Comparison of ENCODE assay signal across 9 cellular contexts in the genomic region with DNA sequence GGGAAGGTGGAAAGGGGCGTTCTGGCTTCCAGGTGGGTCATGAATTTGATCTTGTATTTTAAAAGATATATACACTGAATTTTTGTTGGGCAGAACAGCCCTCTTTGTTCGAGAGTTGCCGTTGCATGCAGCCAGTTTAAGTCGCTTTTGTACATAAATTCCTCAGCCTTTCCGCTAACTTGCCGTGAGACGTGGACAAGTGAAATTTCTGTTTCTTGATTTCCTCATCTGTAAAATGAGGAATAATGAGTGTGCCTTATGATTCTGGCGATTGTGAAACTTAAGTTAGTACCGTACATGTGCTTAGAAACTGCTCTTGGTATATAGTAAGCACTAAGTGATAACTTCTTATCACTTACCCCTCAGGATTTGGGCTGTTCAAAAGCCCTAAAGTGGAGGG. TPM values are rescaled to one million over a fixed set of nuclear protein-coding genes. Genes with fewer than 3 reads are reported as not detected.
DNase-seq lines count a peak whose midpoint lies in the region; ATAC-seq and TF ChIP-seq lines count a peak whose summit lies in the region.
"Had no signal": no experiment of that assay in that cellular context is flagged by ENCODE, and none has a peak within 500 bp of the region (broad histone marks: within the 10 kb centered on the region; RNA-seq: fewer than 3 reads in every experiment).

No MANE protein-coding gene starts in this region.

- H3K9me2 ChIP-seq in neural cell (ENCODE audit: insufficient read depth, low read length) = no peaks in the 10 kb centered on the region

- no peaks in the 10 kb centered on the region for H3K27me3 ChIP-seq in endocrine pancreas (ENCODE audit: control insufficient read depth, insufficient read depth, low read length)
- H3K27me3 ChIP-seq in neural cell (ENCODE audit: insufficient read depth, low read depth, low read length) = no peaks in the 10 kb centered on the region

- TF ChIP-seq CTCF in RWPE1 (conservative IDR thresholded peaks at IDR 0.05; ENCODE audit: low read depth) (no peak), neural cell (IDR thresholded peaks at IDR 0.05; ENCODE audit: poor library complexity, severe bottlenecking) (no peak)

- peak; percentile 23 for DNase-seq in DMS 273 (lab: John Stamatoyannopoulos, UW; ENCODE audit: unreplicated experiment)
- DNase-seq in DMS 273 treated with DMSO at 0.1 percent for 48 hours (lab: John Stamatoyannopoulos, UW) = no peak
- peak; percentile 17 for DNase-seq in RWPE1 (ENCODE audit: low spot score)
- no peak for DNase-seq in NCI-H2196 treated with DMSO at 0.1 percent for 48 hours (lab: John Stamatoyannopoulos, UW; ENCODE audit: unreplicated experiment)
- DNase-seq in kidney glomerular epithelial cell (lab: John Stamatoyannopoulos, UW) = no peak

- H3K36me3 ChIP-seq in endocrine pancreas (ENCODE audit: control insufficient read depth, insufficient read depth, low read length) (no peaks in the 10 kb centered on the region), neural cell (ENCODE audit: insufficient read depth, low read length) (no peaks in the 10 kb centered on the region)

- CTCF ChIA-PET in RWPE1 (lab: Yijun Ruan, JAX) = no interaction called here

- no peak for TF ChIP-seq RAD21 in neural cell (conservative IDR thresholded peaks at IDR 0.05)

- peak overlapping the region; percentile 22 for H2AFZ ChIP-seq in neural cell (ENCODE audit: low read depth, low read length)

- POLR2A ChIA-PET in RWPE1 (lab: Yijun Ruan, JAX; ENCODE audit: low non-redundant PET) = interaction anchor here (0.7 to 1.0 kb wide), 2 partner anchors 15 to 45 kb away, joined by 3 read pairs; no protein-coding TSS in a partner anchor

- H3F3A ChIP-seq in neural cell (ENCODE audit: insufficient read depth, low read length, poor library complexity, severe bottlenecking) = peaks cover 4% of the 10 kb centered on the region

- peaks cover 75% of the 10 kb centered on the region for H3K79me2 ChIP-seq in neural cell (replicated peaks; ENCODE audit: insufficient read depth, low read length)

- H3K4me1 ChIP-seq in endocrine pancreas (ENCODE audit: control insufficient read depth, insufficient read depth, low read length) = no peaks in the 10 kb centered on the region

- no peaks in the 10 kb centered on the region for H3K9me3 ChIP-seq in endocrine pancreas (ENCODE audit: control insufficient read depth, low read length)
- H3K9me3 ChIP-seq in neural cell (ENCODE audit: low read length) = no peaks in the 10 kb centered on the region

- peak overlapping the region; percentile 55 for H3K4me3 ChIP-seq in endocrine pancreas (ENCODE audit: control insufficient read depth, insufficient read depth, low read length)
- H3K4me3 ChIP-seq in neural cell (ENCODE audit: low read length) = peak overlapping the region; percentile 94

- TF ChIP-seq EP300 in neural cell (conservative IDR thresholded peaks at IDR 0.05; ENCODE audit: poor library complexity, severe bottlenecking) = no peak

- no peak for ATAC-seq in HG03469 (IDR thresholded peaks at IDR 0.05; ENCODE audit: unreplicated experiment)

- peak overlapping the region; percentile 72 for H3K27ac ChIP-seq in RWPE1
- H3K27ac ChIP-seq in neural cell (ENCODE audit: low read length) = peak overlapping the region; percentile 84
- H3K27ac ChIP-seq: 22Rv1 had no signal

- peak overlapping the region; percentile 67 for H3K4me2 ChIP-seq in neural cell (ENCODE audit: low read length)

- H3K9ac ChIP-seq in endocrine pancreas (ENCODE audit: control insufficient read depth, insufficient read depth, low read length) = peak overlapping the region; percentile 79
- H3K9ac ChIP-seq in neural cell (ENCODE audit: low read length) = peak overlapping the region; percentile 96

- H4K20me1 ChIP-seq in neural cell (ENCODE audit: insufficient read depth) = no peaks in the 10 kb centered on the region

TF ChIP-seq in neural cell, 6 proteins besides CTCF, POLR2A, EP300 and RAD21:
- TF ChIP-seq MXI1 (conservative IDR thresholded peaks at IDR 0.05; ENCODE audit: poor library complexity, severe bottlenecking) = no peak
- TF ChIP-seq TAF1 (IDR thresholded peaks at IDR 0.05; ENCODE audit: low read depth) = no peak
- no peak for TF ChIP-seq POLR2AphosphoS5 (IDR thresholded peaks at IDR 0.05)
- no peak for TF ChIP-seq SMC3 (conservative IDR thresholded peaks at IDR 0.05; ENCODE audit: poor library complexity)
- TF ChIP-seq, protein P1, sequence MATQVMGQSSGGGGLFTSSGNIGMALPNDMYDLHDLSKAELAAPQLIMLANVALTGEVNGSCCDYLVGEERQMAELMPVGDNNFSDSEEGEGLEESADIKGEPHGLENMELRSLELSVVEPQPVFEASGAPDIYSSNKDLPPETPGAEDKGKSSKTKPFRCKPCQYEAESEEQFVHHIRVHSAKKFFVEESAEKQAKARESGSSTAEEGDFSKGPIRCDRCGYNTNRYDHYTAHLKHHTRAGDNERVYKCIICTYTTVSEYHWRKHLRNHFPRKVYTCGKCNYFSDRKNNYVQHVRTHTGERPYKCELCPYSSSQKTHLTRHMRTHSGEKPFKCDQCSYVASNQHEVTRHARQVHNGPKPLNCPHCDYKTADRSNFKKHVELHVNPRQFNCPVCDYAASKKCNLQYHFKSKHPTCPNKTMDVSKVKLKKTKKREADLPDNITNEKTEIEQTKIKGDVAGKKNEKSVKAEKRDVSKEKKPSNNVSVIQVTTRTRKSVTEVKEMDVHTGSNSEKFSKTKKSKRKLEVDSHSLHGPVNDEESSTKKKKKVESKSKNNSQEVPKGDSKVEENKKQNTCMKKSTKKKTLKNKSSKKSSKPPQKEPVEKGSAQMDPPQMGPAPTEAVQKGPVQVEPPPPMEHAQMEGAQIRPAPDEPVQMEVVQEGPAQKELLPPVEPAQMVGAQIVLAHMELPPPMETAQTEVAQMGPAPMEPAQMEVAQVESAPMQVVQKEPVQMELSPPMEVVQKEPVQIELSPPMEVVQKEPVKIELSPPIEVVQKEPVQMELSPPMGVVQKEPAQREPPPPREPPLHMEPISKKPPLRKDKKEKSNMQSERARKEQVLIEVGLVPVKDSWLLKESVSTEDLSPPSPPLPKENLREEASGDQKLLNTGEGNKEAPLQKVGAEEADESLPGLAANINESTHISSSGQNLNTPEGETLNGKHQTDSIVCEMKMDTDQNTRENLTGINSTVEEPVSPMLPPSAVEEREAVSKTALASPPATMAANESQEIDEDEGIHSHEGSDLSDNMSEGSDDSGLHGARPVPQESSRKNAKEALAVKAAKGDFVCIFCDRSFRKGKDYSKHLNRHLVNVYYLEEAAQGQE (IDR thresholded peaks at IDR 0.05; ENCODE audit: borderline replicate concordance) = no peak
- TF ChIP-seq EZH2 (IDR thresholded peaks at IDR 0.05; ENCODE audit: borderline replicate concordance, insufficient read depth, low read length, poor library complexity, severe bottlenecking) = no peak
TF ChIP-seq in neural cell: peak in this region for 0.

RNA-seq across cellular contexts. Expression of a gene that starts 1.3 kb away (rescaled TPM):
- 38.0 and 41.0 TPM in 2 replicates for polyA plus RNA-seq in neural cell
- 63.8 and 64.3 TPM in 2 replicates for polyA minus RNA-seq in neural cell

Comparison
In these comparisons a context has a peak if more than half of its experiments do, and no peak if none do; other contexts are left out.
1. DNase-seq: peak in DMS 273 (single experiment) and RWPE1 (single experiment); none in DMS 273 treated with DMSO at 0.1 percent for 48 hours (single experiment), NCI-H2196 treated with DMSO at 0.1 percent for 48 hours (single experiment) and kidney glomerular epithelial cell (single experiment).